9 cellular contexts compared by ENCODE assay signal in genomic region chr2:233976690-233977294, GRCh38. TPM values are rescaled to one million over a fixed set of nuclear protein-coding genes. Genes with fewer than 3 reads are reported as not detected.
DNase-seq lines count a peak whose midpoint lies in the region; ATAC-seq, FAIRE-seq and TF ChIP-seq lines count a peak whose summit lies in the region.
"Had no signal": no experiment of that assay in that cellular context is flagged by ENCODE, and none has a peak within 500 bp of the region (broad histone marks: within the 10 kb centered on the region; RNA-seq: fewer than 3 reads in every experiment).

No MANE protein-coding gene starts in this region.

- no peak overlapping the region for H3K4me2 ChIP-seq in HCT116 (ENCODE audit: low read length)
- no peak overlapping the region for H3K4me2 ChIP-seq in OCI-LY1 (ENCODE audit: low read length)

- H3F3A ChIP-seq in OCI-LY1 (ENCODE audit: insufficient read depth, low read length): no peaks in the 10 kb centered on the region

- H3K9ac ChIP-seq in HCT116 (ENCODE audit: low read length) (no peak overlapping the region), OCI-LY1 (ENCODE audit: low read length) (no peak overlapping the region)

- H3K36me3 ChIP-seq in HCT116 (ENCODE audit: control insufficient read depth in 1 of 2, insufficient read depth in 2 of 2, low read length in 2 of 2) (no peaks in the 10 kb centered on the region), OCI-LY1 (ENCODE audit: insufficient read depth, low read length) (no peaks in the 10 kb centered on the region)

- no peak for TF ChIP-seq POLR2A in HCT116 (IDR thresholded peaks at IDR 0.05; ENCODE audit: borderline replicate concordance, extremely low read depth, insufficient read depth, insufficient read length)

- no peaks in the 10 kb centered on the region for H3K79me2 ChIP-seq in HCT116 (ENCODE audit: insufficient read depth, low read length)
- no peaks in the 10 kb centered on the region for H3K79me2 ChIP-seq in OCI-LY1 (ENCODE audit: insufficient read depth, low read length)

- RAD21 ChIA-PET in HCT116 (lab: Charles Lee; ENCODE audit: low non-redundant PET in 1 of 2, low total read pairs in 2 of 2, uncharacterized antibody in 2 of 2, unreplicated experiment in 2 of 2): no interaction called here

- H3K27me3 ChIP-seq in HCT116 (ENCODE audit: insufficient read depth, low read length): no peaks in the 10 kb centered on the region
- H3K27me3 ChIP-seq in OCI-LY1 (ENCODE audit: insufficient read depth, low read length): peaks cover 7% of the 10 kb centered on the region; the same call in 1 of the 2 replicates

- H3K9me2 ChIP-seq in HCT116 (ENCODE audit: insufficient read depth) (no peaks in the 10 kb centered on the region), OCI-LY1 (ENCODE audit: low read depth, low read length) (no peaks in the 10 kb centered on the region)

- H3K4me3 ChIP-seq in HCT116 (replicated peaks in 1 of 2; ENCODE audit: low read depth in 1 of 2, low read length in 2 of 2): no peak overlapping the region
- H3K4me3 ChIP-seq in OCI-LY1 (ENCODE audit: low read depth, low read length, poor library complexity, severe bottlenecking): no peak overlapping the region
- H3K4me3 ChIP-seq: skin epidermis had no signal

- peak; percentile 37 to 81 (median 65); a peak in 5 of 6 replicates for TF ChIP-seq CTCF in HCT116 (IDR thresholded peaks at IDR 0.05 in 2 of 3, conservative IDR thresholded peaks at IDR 0.05 in 1 of 3; ENCODE audit: borderline replicate concordance in 1 of 3, insufficient read depth in 1 of 3, low read depth in 2 of 3, low read length in 2 of 3)
- peak; percentile 55 for TF ChIP-seq CTCF in OCI-LY1 (IDR thresholded peaks at IDR 0.05; ENCODE audit: low read length)

- H3K9me3 Mint-ChIP-seq in naive thymus-derived CD8-positive, alpha-beta T cell: no peaks in the 10 kb centered on the region

- H3K27ac ChIP-seq in HCT116 (ENCODE audit: low read depth, low read length) (no peak overlapping the region), OCI-LY1 (ENCODE audit: low read depth, low read length, poor library complexity, severe bottlenecking) (no peak overlapping the region)

- peak; percentile 97 for TF ChIP-seq RAD21 in HCT116 (IDR thresholded peaks at IDR 0.05; ENCODE audit: low read depth)

- H3K36me3 Mint-ChIP-seq in naive thymus-derived CD8-positive, alpha-beta T cell: no peaks in the 10 kb centered on the region

- peaks cover 31 to 64% of the 10 kb centered on the region in 2 experiments for H3K4me1 ChIP-seq in HCT116 (ENCODE audit: control insufficient read depth in 1 of 2, insufficient read depth in 2 of 2, low read length in 2 of 2)
- no peaks in the 10 kb centered on the region for H3K4me1 ChIP-seq in OCI-LY1 (ENCODE audit: insufficient read depth, low read length, severe bottlenecking)

- peak overlapping the region in 4 of 10 donors; percentile 17 to 60 (median 50) for H3K27ac Mint-ChIP-seq in naive thymus-derived CD8-positive, alpha-beta T cell

- in situ Hi-C loops in Caki2 (cut with HindIII; ENCODE audit: low pct_unique_long_range_greater_than_20kb, low sequenced_read_pairs): no loop called here

- H3K9me3 ChIP-seq in HCT116 (ENCODE audit: control insufficient read depth in 1 of 2, insufficient read depth in 1 of 2, low read depth in 1 of 2, low read length in 2 of 2) (no peaks in the 10 kb centered on the region), OCI-LY1 (ENCODE audit: low read length) (no peaks in the 10 kb centered on the region)

- H3K4me3 Mint-ChIP-seq in naive thymus-derived CD8-positive, alpha-beta T cell: no peak overlapping the region

- CTCF ChIA-PET in HCT116 (lab: Charles Lee): interaction anchor here (1.2 to 2.6 kb wide), 2 partner anchors 568 to 569 kb away, joined by 6 to 12 read pairs; no protein-coding TSS in a partner anchor

- POLR2A ChIA-PET in HCT116 (lab: Charles Lee): interaction anchor here (1.6 kb wide), 1 partner anchor 569 kb away, joined by 3 read pairs; no protein-coding TSS in a partner anchor
- POLR2A ChIA-PET in naive thymus-derived CD8-positive, alpha-beta T cell (lab: Charles Lee): no interaction called here

- H2AFZ ChIP-seq in HCT116 (ENCODE audit: low read depth, low read length, poor library complexity, severe bottlenecking): no peak overlapping the region
- no peak overlapping the region for H2AFZ ChIP-seq in OCI-LY1 (ENCODE audit: low read length)

- DNase-seq in Caki2 (ENCODE audit: low read depth): peak; percentile 68
- DNase-seq in HCT116 (ENCODE audit: low read depth, low spot score): peak; percentile 62
- DNase-seq in naive thymus-derived CD8-positive, alpha-beta T cell: peak in 6 of 10 donors; percentile 9 to 69 (median 46)
- DNase-seq in posterior cingulate gyrus: no peak
- no peak for DNase-seq in KG1 (lab: John Stamatoyannopoulos, UW)

- ATAC-seq in HCT116 (peak; percentile 32; the same call in 1 of the 2 replicates), GM21576 (IDR thresholded peaks at IDR 0.05; ENCODE audit: unreplicated experiment) (no peak)
- peak; percentile 65 to 70 for ATAC-seq in naive thymus-derived CD8-positive, alpha-beta T cell

- H3K27me3 Mint-ChIP-seq in naive thymus-derived CD8-positive, alpha-beta T cell: no peaks in the 10 kb centered on the region

- peaks cover 14 to 45% (median 30%) of the 10 kb centered on the region in 4 donors for H3K4me1 Mint-ChIP-seq in naive thymus-derived CD8-positive, alpha-beta T cell

- no peaks in the 10 kb centered on the region for H4K20me1 ChIP-seq in HCT116 (ENCODE audit: insufficient read depth)
- no peaks in the 10 kb centered on the region for H4K20me1 ChIP-seq in OCI-LY1 (ENCODE audit: insufficient read depth, low read length)

- no TSS peak for BruUV-seq in HCT116 (replicated peaks; lab: Mats Ljungman, UMichigan)

- peak; percentile 64 for FAIRE-seq in endometrium (lab: Jason Lieb, UNC)

- intact Hi-C loops in HCT116 (cut with micrococcal nuclease) (loop anchor here (1.0 to 5.0 kb wide), 6 partner anchors 126 to 1140 kb away; no protein-coding TSS in a partner anchor), posterior cingulate gyrus (cut with DNase I) (loop anchor here (1.0 to 10.0 kb wide), 4 partner anchors 158 to 1141 kb away; no protein-coding TSS in a partner anchor)

TF ChIP-seq in HCT116, 20 proteins besides CTCF, POLR2A, EP300 and RAD21:
- TF ChIP-seq MAX (IDR thresholded peaks at IDR 0.05) (no peak), CEBPB (IDR thresholded peaks at IDR 0.05; ENCODE audit: low read depth) (peak; percentile 42; the same call in 1 of the 2 replicates)

RNA-seq across cellular contexts. Expression of gene TRPM8, which starts 59.6 kb away (rescaled TPM):
- total RNA-seq in Caki2 (2014; rRNA removed; shearing (Covaris generic); ENCODE audit: low replicate concordance): 0.37 TPM in 1 of 2 replicates, not detected in the other
- total RNA-seq in HCT116 (2021; ENCODE audit: unreplicated experiment): 0.39 TPM
- 0.34 and 0.35 TPM in 2 replicates for polyA plus RNA-seq in HCT116 (2012)
- not detected for total RNA-seq in naive thymus-derived CD8-positive, alpha-beta T cell
- polyA plus RNA-seq in naive thymus-derived CD8-positive, alpha-beta T cell: not detected

Comparison
In these comparisons a context has a peak if more than half of its experiments do, and no peak if none do; other contexts are left out.
1. DNase-seq: peak in Caki2 (single experiment), HCT116 (single experiment) and naive thymus-derived CD8-positive, alpha-beta T cell (6 of 10); none in posterior cingulate gyrus (0 of 10) and KG1 (single experiment).